ENCODE assay signal across 1 cellular context in genomic region chr4:73843369-73843768, GRCh38.
TF ChIP-seq lines count a peak whose summit lies in the region.

No MANE protein-coding gene starts in this region.

TF ChIP-seq in K562, 482 proteins besides CTCF, POLR2A, EP300 and RAD21:
- TF ChIP-seq ZNF316 (IDR thresholded peaks at IDR 0.05) (peak; percentile 30; the same call in 1 of the 2 replicates), XRCC3 (IDR thresholded peaks at IDR 0.05) (no peak), MBD2 (IDR thresholded peaks at IDR 0.05; ENCODE audit: borderline replicate concordance, low read depth) (no peak), C11orf30 (IDR thresholded peaks at IDR 0.05; ENCODE audit: low read depth) (peak; percentile 34; the same call in 1 of the 2 replicates)
